Comparison of ENCODE assay signal across 1 cellular context in the genomic region with DNA sequence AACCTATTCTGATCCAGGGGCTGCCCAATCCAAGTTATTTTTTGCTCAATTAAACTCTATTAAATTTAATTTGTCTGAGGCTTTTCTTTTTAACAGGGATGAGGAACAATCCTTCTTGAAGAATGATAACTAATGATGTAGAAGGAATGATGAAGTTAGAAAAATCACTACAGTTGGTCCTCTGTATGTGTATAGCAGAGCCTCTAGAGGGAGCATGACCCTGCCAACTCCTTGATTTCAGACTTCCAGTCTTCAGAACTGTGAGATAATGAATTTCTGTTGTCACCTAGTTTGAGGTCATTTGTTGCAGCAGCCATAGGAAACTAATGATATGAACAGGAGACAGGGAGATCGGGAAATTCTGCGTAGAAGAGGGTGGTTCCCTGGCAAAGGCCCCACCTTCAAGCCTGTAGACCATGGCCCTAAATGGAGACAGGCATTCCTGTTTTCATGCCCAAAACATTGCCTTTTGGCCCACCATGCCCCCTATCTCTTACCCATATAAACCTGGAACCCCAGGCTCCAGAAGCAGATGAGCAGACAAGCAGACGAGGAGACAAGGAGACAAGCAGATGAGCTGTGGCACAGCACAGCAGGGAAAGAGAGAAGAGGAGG.
TF ChIP-seq lines count a peak whose summit lies in the region.

No MANE protein-coding gene starts in this region.

TF ChIP-seq in H1, 55 proteins besides CTCF, POLR2A, EP300 and RAD21 (continued from another document):
- TF ChIP-seq, protein P1, sequence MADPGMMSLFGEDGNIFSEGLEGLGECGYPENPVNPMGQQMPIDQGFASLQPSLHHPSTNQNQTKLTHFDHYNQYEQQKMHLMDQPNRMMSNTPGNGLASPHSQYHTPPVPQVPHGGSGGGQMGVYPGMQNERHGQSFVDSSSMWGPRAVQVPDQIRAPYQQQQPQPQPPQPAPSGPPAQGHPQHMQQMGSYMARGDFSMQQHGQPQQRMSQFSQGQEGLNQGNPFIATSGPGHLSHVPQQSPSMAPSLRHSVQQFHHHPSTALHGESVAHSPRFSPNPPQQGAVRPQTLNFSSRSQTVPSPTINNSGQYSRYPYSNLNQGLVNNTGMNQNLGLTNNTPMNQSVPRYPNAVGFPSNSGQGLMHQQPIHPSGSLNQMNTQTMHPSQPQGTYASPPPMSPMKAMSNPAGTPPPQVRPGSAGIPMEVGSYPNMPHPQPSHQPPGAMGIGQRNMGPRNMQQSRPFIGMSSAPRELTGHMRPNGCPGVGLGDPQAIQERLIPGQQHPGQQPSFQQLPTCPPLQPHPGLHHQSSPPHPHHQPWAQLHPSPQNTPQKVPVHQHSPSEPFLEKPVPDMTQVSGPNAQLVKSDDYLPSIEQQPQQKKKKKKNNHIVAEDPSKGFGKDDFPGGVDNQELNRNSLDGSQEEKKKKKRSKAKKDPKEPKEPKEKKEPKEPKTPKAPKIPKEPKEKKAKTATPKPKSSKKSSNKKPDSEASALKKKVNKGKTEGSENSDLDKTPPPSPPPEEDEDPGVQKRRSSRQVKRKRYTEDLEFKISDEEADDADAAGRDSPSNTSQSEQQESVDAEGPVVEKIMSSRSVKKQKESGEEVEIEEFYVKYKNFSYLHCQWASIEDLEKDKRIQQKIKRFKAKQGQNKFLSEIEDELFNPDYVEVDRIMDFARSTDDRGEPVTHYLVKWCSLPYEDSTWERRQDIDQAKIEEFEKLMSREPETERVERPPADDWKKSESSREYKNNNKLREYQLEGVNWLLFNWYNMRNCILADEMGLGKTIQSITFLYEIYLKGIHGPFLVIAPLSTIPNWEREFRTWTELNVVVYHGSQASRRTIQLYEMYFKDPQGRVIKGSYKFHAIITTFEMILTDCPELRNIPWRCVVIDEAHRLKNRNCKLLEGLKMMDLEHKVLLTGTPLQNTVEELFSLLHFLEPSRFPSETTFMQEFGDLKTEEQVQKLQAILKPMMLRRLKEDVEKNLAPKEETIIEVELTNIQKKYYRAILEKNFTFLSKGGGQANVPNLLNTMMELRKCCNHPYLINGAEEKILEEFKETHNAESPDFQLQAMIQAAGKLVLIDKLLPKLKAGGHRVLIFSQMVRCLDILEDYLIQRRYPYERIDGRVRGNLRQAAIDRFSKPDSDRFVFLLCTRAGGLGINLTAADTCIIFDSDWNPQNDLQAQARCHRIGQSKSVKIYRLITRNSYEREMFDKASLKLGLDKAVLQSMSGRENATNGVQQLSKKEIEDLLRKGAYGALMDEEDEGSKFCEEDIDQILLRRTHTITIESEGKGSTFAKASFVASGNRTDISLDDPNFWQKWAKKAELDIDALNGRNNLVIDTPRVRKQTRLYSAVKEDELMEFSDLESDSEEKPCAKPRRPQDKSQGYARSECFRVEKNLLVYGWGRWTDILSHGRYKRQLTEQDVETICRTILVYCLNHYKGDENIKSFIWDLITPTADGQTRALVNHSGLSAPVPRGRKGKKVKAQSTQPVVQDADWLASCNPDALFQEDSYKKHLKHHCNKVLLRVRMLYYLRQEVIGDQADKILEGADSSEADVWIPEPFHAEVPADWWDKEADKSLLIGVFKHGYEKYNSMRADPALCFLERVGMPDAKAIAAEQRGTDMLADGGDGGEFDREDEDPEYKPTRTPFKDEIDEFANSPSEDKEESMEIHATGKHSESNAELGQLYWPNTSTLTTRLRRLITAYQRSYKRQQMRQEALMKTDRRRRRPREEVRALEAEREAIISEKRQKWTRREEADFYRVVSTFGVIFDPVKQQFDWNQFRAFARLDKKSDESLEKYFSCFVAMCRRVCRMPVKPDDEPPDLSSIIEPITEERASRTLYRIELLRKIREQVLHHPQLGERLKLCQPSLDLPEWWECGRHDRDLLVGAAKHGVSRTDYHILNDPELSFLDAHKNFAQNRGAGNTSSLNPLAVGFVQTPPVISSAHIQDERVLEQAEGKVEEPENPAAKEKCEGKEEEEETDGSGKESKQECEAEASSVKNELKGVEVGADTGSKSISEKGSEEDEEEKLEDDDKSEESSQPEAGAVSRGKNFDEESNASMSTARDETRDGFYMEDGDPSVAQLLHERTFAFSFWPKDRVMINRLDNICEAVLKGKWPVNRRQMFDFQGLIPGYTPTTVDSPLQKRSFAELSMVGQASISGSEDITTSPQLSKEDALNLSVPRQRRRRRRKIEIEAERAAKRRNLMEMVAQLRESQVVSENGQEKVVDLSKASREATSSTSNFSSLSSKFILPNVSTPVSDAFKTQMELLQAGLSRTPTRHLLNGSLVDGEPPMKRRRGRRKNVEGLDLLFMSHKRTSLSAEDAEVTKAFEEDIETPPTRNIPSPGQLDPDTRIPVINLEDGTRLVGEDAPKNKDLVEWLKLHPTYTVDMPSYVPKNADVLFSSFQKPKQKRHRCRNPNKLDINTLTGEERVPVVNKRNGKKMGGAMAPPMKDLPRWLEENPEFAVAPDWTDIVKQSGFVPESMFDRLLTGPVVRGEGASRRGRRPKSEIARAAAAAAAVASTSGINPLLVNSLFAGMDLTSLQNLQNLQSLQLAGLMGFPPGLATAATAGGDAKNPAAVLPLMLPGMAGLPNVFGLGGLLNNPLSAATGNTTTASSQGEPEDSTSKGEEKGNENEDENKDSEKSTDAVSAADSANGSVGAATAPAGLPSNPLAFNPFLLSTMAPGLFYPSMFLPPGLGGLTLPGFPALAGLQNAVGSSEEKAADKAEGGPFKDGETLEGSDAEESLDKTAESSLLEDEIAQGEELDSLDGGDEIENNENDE (IDR thresholded peaks at IDR 0.05; ENCODE audit: insufficient replicate concordance, low read length): no peak
- TF ChIP-seq SP1 (IDR thresholded peaks at IDR 0.05; ENCODE audit: low read depth, low read length): no peak
- no peak for TF ChIP-seq HDAC6 (IDR thresholded peaks at IDR 0.05; ENCODE audit: low read depth, low read length)
- no peak for TF ChIP-seq TBP (IDR thresholded peaks at IDR 0.05; ENCODE audit: low read depth, low read length)
TF ChIP-seq in H1: peak in this region for 0.
